Comparison of ENCODE assay signal across 20 cellular contexts in genomic region chr4:2357821-2358745, GRCh38.
DNase-seq lines count a peak whose midpoint lies in the region; ATAC-seq, FAIRE-seq and TF ChIP-seq lines count a peak whose summit lies in the region.
"Had no signal": no experiment of that assay in that cellular context is flagged by ENCODE, and none has a peak within 500 bp of the region (broad histone marks: within the 10 kb centered on the region; RNA-seq: fewer than 3 reads in every experiment).

No MANE protein-coding gene starts in this region.

- POLR2A ChIA-PET in SK-N-SH (lab: Yijun Ruan, JAX) = no interaction called here

- in situ Hi-C loops in transverse colon (cut with MboI; ENCODE audit: low pct_ligation_motif_present in 1 of 4, low pct_unique_long_range_greater_than_20kb in 1 of 4, low sequenced_read_pairs in 3 of 4) = no loop called here

- CTCF ChIA-PET in SK-N-SH (lab: Yijun Ruan, JAX) = no interaction called here

- WGBS in SK-N-SH (ENCODE audit: low lambda C conversion rate) = 81% methylated on average over 12 of the region's 21 CpGs
- 86 to 92% methylated on average over 5 to 20 of the region's 21 CpGs for WGBS in transverse colon (ENCODE audit: low coverage in 1 of 2), 2 donors

- ATAC-seq in SK-N-SH treated with all-trans-retinoic acid at 6 μM for 48 hours (no peak), HG03378 (IDR thresholded peaks at IDR 0.05; ENCODE audit: unreplicated experiment) (no peak)

- H3K4me1 ChIP-seq in SK-N-SH (ENCODE audit: control insufficient read depth in 1 of 2, insufficient read depth in 2 of 2, low read depth in 1 of 2, low read length in 1 of 2) = peaks cover 0 to 27% of the 10 kb centered on the region in 2 experiments; a peak in 1 of 4 replicates
- peaks cover 4 to 6% of the 10 kb centered on the region in 2 donors for H3K4me1 ChIP-seq in kidney (ENCODE audit: control insufficient read depth in 1 of 2, insufficient read depth in 1 of 2, low read depth in 1 of 2, low read length in 2 of 2)
- H3K4me1 ChIP-seq in transverse colon = no peaks in the 10 kb centered on the region

- no peak for TF ChIP-seq POLR2A in transverse colon (IDR thresholded peaks at IDR 0.05)

- H3K4me2 ChIP-seq in SK-N-SH = no peak overlapping the region
- H3K4me2 ChIP-seq: BLaER1 treated with 17β-estradiol and CSF1 and Interleukin-3, amounts not matched to agents 10 nM and 100 nM; KMS-11 had no signal

- H3K9ac ChIP-seq in SK-N-SH (no peak overlapping the region), kidney (ENCODE audit: low read length in 2 of 2) (no peak overlapping the region)
- H3K9ac ChIP-seq: BLaER1 treated with 17β-estradiol and CSF1 and Interleukin-3, amounts not matched to agents 10 nM and 100 nM; KMS-11 had no signal

- no peaks in the 10 kb centered on the region for H3F3A ChIP-seq in SK-N-SH (replicated peaks; ENCODE audit: insufficient read depth)

- no peaks in the 10 kb centered on the region for H3K9me2 ChIP-seq in SK-N-SH

- FAIRE-seq in kidney (lab: Jason Lieb, UNC) = no peak
- FAIRE-seq: GM12891, RCC 7860 had no signal

- no peak overlapping the region for H2AFZ ChIP-seq in SK-N-SH (ENCODE audit: low read depth)

- H3K9me3 ChIP-seq in SK-N-SH = no peaks in the 10 kb centered on the region
- H3K9me3 ChIP-seq in kidney (ENCODE audit: control insufficient read depth in 1 of 2, low read length in 2 of 2) = no peaks in the 10 kb centered on the region
- no peaks in the 10 kb centered on the region for H3K9me3 ChIP-seq in transverse colon
- H3K9me3 ChIP-seq: BLaER1 treated with 17β-estradiol and CSF1 and Interleukin-3, amounts not matched to agents 10 nM and 100 nM; Caco-2 had no signal

- no peaks in the 10 kb centered on the region for H3K79me2 ChIP-seq in SK-N-SH (ENCODE audit: insufficient read depth)

- no peak overlapping the region for H3K27ac ChIP-seq in SK-N-SH (ENCODE audit: low read depth in 2 of 2, low read length in 1 of 2)
- no peak overlapping the region for H3K27ac ChIP-seq in kidney (ENCODE audit: low read depth in 2 of 2, low read length in 2 of 2)
- H3K27ac ChIP-seq in transverse colon = no peak overlapping the region
- H3K27ac ChIP-seq: BLaER1 treated with 17β-estradiol and CSF1 and Interleukin-3, amounts not matched to agents 10 nM and 100 nM; KMS-11 had no signal

- TF ChIP-seq CTCF in SK-N-SH (IDR thresholded peaks at IDR 0.05) (no peak), kidney (IDR thresholded peaks at IDR 0.05; ENCODE audit: borderline replicate concordance, extremely low read depth, insufficient read depth) (no peak), transverse colon (IDR thresholded peaks at IDR 0.05) (no peak)

- TF ChIP-seq EP300 in SK-N-SH (IDR thresholded peaks at IDR 0.05; ENCODE audit: borderline replicate concordance in 1 of 2, low read depth in 1 of 2, low read length in 1 of 2) (no peak), transverse colon (IDR thresholded peaks at IDR 0.05; ENCODE audit: low read depth) (no peak)

- no peak for TF ChIP-seq RAD21 in SK-N-SH (IDR thresholded peaks at IDR 0.05; ENCODE audit: low read length)

- no peaks in the 10 kb centered on the region for H4K20me1 ChIP-seq in SK-N-SH (ENCODE audit: insufficient read depth)

- H3K36me3 ChIP-seq in SK-N-SH (replicated peaks in 1 of 2; ENCODE audit: control insufficient read depth in 1 of 2, insufficient read depth in 2 of 2, low read length in 1 of 2) = no peaks in the 10 kb centered on the region
- no peaks in the 10 kb centered on the region for H3K36me3 ChIP-seq in kidney (ENCODE audit: control insufficient read depth in 1 of 2, insufficient read depth in 2 of 2, low read length in 2 of 2)
- no peaks in the 10 kb centered on the region for H3K36me3 ChIP-seq in transverse colon
- H3K36me3 ChIP-seq: BLaER1 treated with 17β-estradiol and CSF1 and Interleukin-3, amounts not matched to agents 10 nM and 100 nM had no signal

- intact Hi-C loops in kidney (cut with DNase I) (no loop called here), transverse colon (cut with DNase I; ENCODE audit: low total_unique reads) (no loop called here)

- peak; percentile 12 for DNase-seq in SK-N-SH
- peak; percentile 11 for DNase-seq in NCI-H69 (lab: John Stamatoyannopoulos, UW)
- DNase-seq in kidney = peak; percentile 53
- peak; percentile 5 for DNase-seq in transverse colon
- DNase-seq in GF-D8 (lab: John Stamatoyannopoulos, UW) = no peak
- no peak for DNase-seq in midbrain (lab: John Stamatoyannopoulos, UW)
- DNase-seq: 8988T, Caco-2, DMS53, HCEC 1CT, NCI-H1105, NCI-H187, NCI-H2171 treated with DMSO at 0.1 percent for 48 hours, SHP77 had no signal

- H3K27me3 ChIP-seq in SK-N-SH (ENCODE audit: insufficient read depth) (no peaks in the 10 kb centered on the region), transverse colon (no peaks in the 10 kb centered on the region)
- H3K27me3 ChIP-seq: BLaER1 treated with 17β-estradiol and CSF1 and Interleukin-3, amounts not matched to agents 10 nM and 100 nM had no signal

- H3K4me3 ChIP-seq in SK-N-SH (ENCODE audit: low read depth in 2 of 2, low read length in 1 of 2) (no peak overlapping the region), kidney (ENCODE audit: low read length in 2 of 2) (no peak overlapping the region), transverse colon (no peak overlapping the region)
- H3K4me3 ChIP-seq: BLaER1 treated with 17β-estradiol and CSF1 and Interleukin-3, amounts not matched to agents 10 nM and 100 nM had no signal

TF ChIP-seq in SK-N-SH, 30 proteins besides CTCF, POLR2A, EP300 and RAD21 (continues in another document):
- TF ChIP-seq SMC3 (IDR thresholded peaks at IDR 0.05; ENCODE audit: low read depth, low read length) (no peak), RXRA (IDR thresholded peaks at IDR 0.05; ENCODE audit: borderline replicate concordance, low read depth) (no peak), MEF2A (IDR thresholded peaks at IDR 0.05; ENCODE audit: borderline replicate concordance, low read depth) (no peak), RCOR1 (IDR thresholded peaks at IDR 0.05; ENCODE audit: low read length) (no peak), TEAD4 (IDR thresholded peaks at IDR 0.05; ENCODE audit: borderline replicate concordance, insufficient read depth) (no peak), FOSL2 (IDR thresholded peaks at IDR 0.05; ENCODE audit: borderline replicate concordance, low read depth) (no peak), TCF12 (IDR thresholded peaks at IDR 0.05) (no peak), NFIC (IDR thresholded peaks at IDR 0.05; ENCODE audit: borderline replicate concordance) (no peak), NRF1 (IDR thresholded peaks at IDR 0.05; ENCODE audit: low read depth, low read length) (no peak), FOXJ3 (CRISPR knock-in tag; IDR thresholded peaks at IDR 0.05) (no peak), GATA2 (CRISPR knock-in tag; IDR thresholded peaks at IDR 0.05) (no peak)
- TF ChIP-seq, protein P1, sequence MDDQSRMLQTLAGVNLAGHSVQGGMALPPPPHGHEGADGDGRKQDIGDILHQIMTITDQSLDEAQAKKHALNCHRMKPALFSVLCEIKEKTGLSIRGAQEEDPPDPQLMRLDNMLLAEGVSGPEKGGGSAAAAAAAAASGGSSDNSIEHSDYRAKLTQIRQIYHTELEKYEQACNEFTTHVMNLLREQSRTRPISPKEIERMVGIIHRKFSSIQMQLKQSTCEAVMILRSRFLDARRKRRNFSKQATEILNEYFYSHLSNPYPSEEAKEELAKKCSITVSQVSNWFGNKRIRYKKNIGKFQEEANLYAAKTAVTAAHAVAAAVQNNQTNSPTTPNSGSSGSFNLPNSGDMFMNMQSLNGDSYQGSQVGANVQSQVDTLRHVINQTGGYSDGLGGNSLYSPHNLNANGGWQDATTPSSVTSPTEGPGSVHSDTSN (IDR thresholded peaks at IDR 0.05) = no peak

TF ChIP-seq in SK-N-SH treated with all-trans-retinoic acid at 6 μM for 48 hours, 23 proteins besides CTCF, POLR2A, EP300 and RAD21:
- TF ChIP-seq, protein P2, sequence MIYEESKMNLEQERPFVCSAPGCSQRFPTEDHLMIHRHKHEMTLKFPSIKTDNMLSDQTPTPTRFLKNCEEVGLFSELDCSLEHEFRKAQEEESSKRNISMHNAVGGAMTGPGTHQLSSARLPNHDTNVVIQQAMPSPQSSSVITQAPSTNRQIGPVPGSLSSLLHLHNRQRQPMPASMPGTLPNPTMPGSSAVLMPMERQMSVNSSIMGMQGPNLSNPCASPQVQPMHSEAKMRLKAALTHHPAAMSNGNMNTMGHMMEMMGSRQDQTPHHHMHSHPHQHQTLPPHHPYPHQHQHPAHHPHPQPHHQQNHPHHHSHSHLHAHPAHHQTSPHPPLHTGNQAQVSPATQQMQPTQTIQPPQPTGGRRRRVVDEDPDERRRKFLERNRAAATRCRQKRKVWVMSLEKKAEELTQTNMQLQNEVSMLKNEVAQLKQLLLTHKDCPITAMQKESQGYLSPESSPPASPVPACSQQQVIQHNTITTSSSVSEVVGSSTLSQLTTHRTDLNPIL (CRISPR knock-in tag; IDR thresholded peaks at IDR 0.05; ENCODE audit: low read depth) = no peak
- no peak for TF ChIP-seq POU6F1 (CRISPR knock-in tag; IDR thresholded peaks at IDR 0.05; ENCODE audit: borderline replicate concordance, low read depth)

Comparison
In these comparisons a context has a peak if more than half of its experiments do, and no peak if none do; other contexts are left out.
1. DNase-seq: peak in SK-N-SH (single experiment), NCI-H69 (single experiment), kidney (single experiment) and transverse colon (single experiment); none in GF-D8 (single experiment) and midbrain (single experiment).